In genomic region chr3:12275974-12276373, GRCh38 we compare ENCODE assay signal across 34 cellular contexts. TPM values are rescaled to one million over a fixed set of nuclear protein-coding genes. Genes with fewer than 3 reads are reported as not detected.
"Had no signal": no experiment of that assay in that cellular context is flagged by ENCODE, and none has a peak within 500 bp of the region (broad histone marks: within the 10 kb centered on the region; RNA-seq: fewer than 3 reads in every experiment).

No MANE protein-coding gene starts in this region.

- H3K27ac Mint-ChIP-seq: activated CD4-positive, alpha-beta memory T cell treated with anti-CD3 and anti-CD28 coated beads for 36 hours; activated CD4-positive, alpha-beta T cell treated with anti-CD3 and anti-CD28 coated beads for 36 hours; activated CD4-positive, alpha-beta T cell treated with anti-CD3 and anti-CD28 coated beads, Interleukin-2, amount 10 ng/mL, durations not matched to agents 24 days and 14 days; activated CD8-positive, alpha-beta memory T cell treated with anti-CD3 and anti-CD28 coated beads, Interleukin-2, amount 10 ng/mL, durations not matched to agents 7 days and 5 days; activated CD8-positive, alpha-beta T cell treated with anti-CD3 and anti-CD28 coated beads, Interleukin-2, amount 10 ng/mL, durations not matched to agents 7 days and 5 days; activated naive CD4-positive, alpha-beta T cell treated with anti-CD3 and anti-CD28 coated beads for 36 hours; activated naive CD4-positive, alpha-beta T cell treated with anti-CD3 and anti-CD28 coated beads, Interleukin-2, amount 50 U/mL, for 24 hours; activated naive CD8-positive, alpha-beta T cell treated with anti-CD3 and anti-CD28 coated beads, Interleukin-2, amount 10 ng/mL, durations not matched to agents 7 days and 5 days; activated T-helper 1 cell treated with anti-CD3 and anti-CD28 coated beads, Interleukin-12 subunit alpha, Interleukin-12 subunit beta, Interleukin-2, Interleukin-4 antibody, amounts not matched to agents 30 ng/mL and 10 ng/mL and 1 ng/mL, durations not matched to agents 14 hours and 24 hours and 36 hours; activated T-helper 2 cell treated with anti-CD3 and anti-CD28 coated beads, Interferon-gamma antibody, Interleukin-2, Interleukin-4, amounts not matched to agents 10 μg/mL and 5 μg/mL and 100 μg/mL, durations not matched to agents 14 hours and 24 hours and 36 hours; effector memory CD8-positive, alpha-beta T cell; T-cell; T-helper 1 cell treated with Interleukin-12 subunit alpha and Interleukin-12 subunit beta and Interleukin-4 antibody, amounts not matched to agents 30 μg/mL and 1 μg/mL, for 36 hours; T-helper 2 cell treated with Interferon-gamma antibody and Interleukin-4, amounts not matched to agents 5 μg/mL and 100 μg/mL, for 36 hours had no signal

- H3K27ac ChIP-seq: brain microvascular endothelial cell, coronary artery, esophagus muscularis mucosa, foreskin keratinocyte, gastrocnemius medialis, heart left ventricle had no signal

- H3K4me1 Mint-ChIP-seq: activated CD4-positive, alpha-beta T cell treated with anti-CD3 and anti-CD28 coated beads for 36 hours; activated CD4-positive, alpha-beta T cell treated with anti-CD3 and anti-CD28 coated beads, Interleukin-2, amount 10 ng/mL, durations not matched to agents 24 days and 14 days; activated CD8-positive, alpha-beta memory T cell treated with anti-CD3 and anti-CD28 coated beads, Interleukin-2, amount 10 ng/mL, durations not matched to agents 7 days and 5 days; activated naive CD4-positive, alpha-beta T cell treated with anti-CD3 and anti-CD28 coated beads, Interleukin-2, amount 50 U/mL, for 24 hours; central memory CD8-positive, alpha-beta T cell; T-cell had no signal

- H3K27me3 ChIP-seq: brain microvascular endothelial cell, foreskin keratinocyte, gastrocnemius medialis had no signal

- DNase-seq: activated CD4-positive, alpha-beta memory T cell treated with anti-CD3 and anti-CD28 coated beads for 36 hours; activated CD4-positive, alpha-beta T cell treated with anti-CD3 and anti-CD28 coated beads for 36 hours; activated CD4-positive, alpha-beta T cell treated with anti-CD3 and anti-CD28 coated beads, Interleukin-2, amount 10 ng/mL, durations not matched to agents 24 days and 14 days; activated CD4-positive, CD25-positive, alpha-beta regulatory T cell; activated CD4-positive, CD25-positive, alpha-beta regulatory T cell treated with anti-CD3 and anti-CD28 coated beads, Interleukin-2, amount 50 U/mL, for 72 hours; activated CD8-positive, alpha-beta memory T cell treated with anti-CD3 and anti-CD28 coated beads, Interleukin-2, amount 10 ng/mL, durations not matched to agents 7 days and 5 days; activated CD8-positive, alpha-beta memory T cell treated with anti-CD3 and anti-CD28 coated beads, Interleukin-2, amount 50 U/mL, for 4 hours; activated CD8-positive, alpha-beta T cell treated with anti-CD3 and anti-CD28 coated beads, Interleukin-2, amount 10 ng/mL, durations not matched to agents 7 days and 5 days; activated effector memory CD4-positive, alpha-beta T cell treated with anti-CD3 and anti-CD28 coated beads, Interleukin-2, amount 50 U/mL, for 16 hours; activated naive CD4-positive, alpha-beta T cell treated with anti-CD3 and anti-CD28 coated beads for 36 hours; activated naive CD8-positive, alpha-beta T cell treated with anti-CD3 and anti-CD28 coated beads, Interleukin-2, amount 10 ng/mL, durations not matched to agents 7 days and 5 days; activated T-cell treated with anti-CD3 and anti-CD28 coated beads, Interleukin-2, amount 50 U/mL, for 1 hour; activated T-cell treated with anti-CD3 and anti-CD28 coated beads, Interleukin-2, amount 50 U/mL, for 48 hours; amniotic stem cell; anterior cingulate cortex; brain microvascular endothelial cell; dermis blood vessel endothelial cell; effector CD4-positive, alpha-beta T cell; effector memory CD8-positive, alpha-beta T cell; erythroblast; foreskin keratinocyte; gastrocnemius medialis; glutamatergic neuron; heart left ventricle; T-cell; T1000 had no signal

- H3K36me3 Mint-ChIP-seq: activated CD4-positive, alpha-beta memory T cell treated with anti-CD3 and anti-CD28 coated beads for 36 hours; activated CD8-positive, alpha-beta memory T cell treated with anti-CD3 and anti-CD28 coated beads, Interleukin-2, amount 10 ng/mL, durations not matched to agents 7 days and 5 days; activated naive CD4-positive, alpha-beta T cell treated with anti-CD3 and anti-CD28 coated beads, Interleukin-2, amount 50 U/mL, for 24 hours; activated naive CD8-positive, alpha-beta T cell treated with anti-CD3 and anti-CD28 coated beads, Interleukin-2, amount 10 ng/mL, durations not matched to agents 7 days and 5 days; T-cell had no signal

- H3K9me3 Mint-ChIP-seq: activated CD4-positive, alpha-beta memory T cell treated with anti-CD3 and anti-CD28 coated beads for 36 hours; activated CD4-positive, alpha-beta T cell treated with anti-CD3 and anti-CD28 coated beads, Interleukin-2, amount 10 ng/mL, durations not matched to agents 24 days and 14 days; activated naive CD4-positive, alpha-beta T cell treated with anti-CD3 and anti-CD28 coated beads for 36 hours; activated naive CD4-positive, alpha-beta T cell treated with anti-CD3 and anti-CD28 coated beads, Interleukin-2, amount 50 U/mL, for 24 hours; activated naive CD8-positive, alpha-beta T cell treated with anti-CD3 and anti-CD28 coated beads, Interleukin-2, amount 10 ng/mL, durations not matched to agents 7 days and 5 days; activated T-helper 1 cell treated with anti-CD3 and anti-CD28 coated beads, Interleukin-12 subunit alpha, Interleukin-12 subunit beta, Interleukin-2, Interleukin-4 antibody, amounts not matched to agents 30 ng/mL and 10 ng/mL and 1 ng/mL, durations not matched to agents 14 hours and 24 hours and 36 hours; activated T-helper 2 cell treated with anti-CD3 and anti-CD28 coated beads, Interferon-gamma antibody, Interleukin-2, Interleukin-4, amounts not matched to agents 10 μg/mL and 5 μg/mL and 100 μg/mL, durations not matched to agents 14 hours and 24 hours and 36 hours; central memory CD8-positive, alpha-beta T cell; effector memory CD8-positive, alpha-beta T cell; T-cell; T-helper 1 cell treated with Interleukin-12 subunit alpha and Interleukin-12 subunit beta and Interleukin-4 antibody, amounts not matched to agents 30 μg/mL and 1 μg/mL, for 36 hours; T-helper 2 cell treated with Interferon-gamma antibody and Interleukin-4, amounts not matched to agents 5 μg/mL and 100 μg/mL, for 36 hours had no signal

- H3K4me1 ChIP-seq: esophagus muscularis mucosa, foreskin keratinocyte, gastrocnemius medialis had no signal

- H3K4me3 ChIP-seq: coronary artery, esophagus muscularis mucosa, gastrocnemius medialis, heart left ventricle had no signal

- H3K9me3 ChIP-seq: esophagus muscularis mucosa, gastrocnemius medialis, heart left ventricle had no signal

- H3K36me3 ChIP-seq: brain microvascular endothelial cell, esophagus muscularis mucosa, gastrocnemius medialis, heart left ventricle had no signal

- ATAC-seq: activated CD4-positive, alpha-beta T cell treated with anti-CD3 and anti-CD28 coated beads for 36 hours; activated CD8-positive, alpha-beta memory T cell treated with anti-CD3 and anti-CD28 coated beads, Interleukin-2, amount 10 ng/mL, durations not matched to agents 7 days and 5 days; activated CD8-positive, alpha-beta T cell treated with anti-CD3 and anti-CD28 coated beads, Interleukin-2, amount 10 ng/mL, durations not matched to agents 7 days and 5 days; effector memory CD8-positive, alpha-beta T cell; foreskin keratinocyte; gastrocnemius medialis; heart left ventricle; T-cell had no signal

- H3K4me3 Mint-ChIP-seq: activated CD4-positive, alpha-beta memory T cell treated with anti-CD3 and anti-CD28 coated beads for 36 hours; activated CD4-positive, alpha-beta T cell treated with anti-CD3 and anti-CD28 coated beads for 36 hours; activated CD4-positive, alpha-beta T cell treated with anti-CD3 and anti-CD28 coated beads, Interleukin-2, amount 10 ng/mL, durations not matched to agents 24 days and 14 days; activated CD8-positive, alpha-beta memory T cell treated with anti-CD3 and anti-CD28 coated beads, Interleukin-2, amount 10 ng/mL, durations not matched to agents 7 days and 5 days; activated CD8-positive, alpha-beta T cell treated with anti-CD3 and anti-CD28 coated beads, Interleukin-2, amount 10 ng/mL, durations not matched to agents 7 days and 5 days; activated naive CD4-positive, alpha-beta T cell treated with anti-CD3 and anti-CD28 coated beads for 36 hours; activated naive CD4-positive, alpha-beta T cell treated with anti-CD3 and anti-CD28 coated beads, Interleukin-2, amount 50 U/mL, for 24 hours; activated naive CD8-positive, alpha-beta T cell treated with anti-CD3 and anti-CD28 coated beads, Interleukin-2, amount 10 ng/mL, durations not matched to agents 7 days and 5 days; activated T-helper 1 cell treated with anti-CD3 and anti-CD28 coated beads, Interleukin-12 subunit alpha, Interleukin-12 subunit beta, Interleukin-2, Interleukin-4 antibody, amounts not matched to agents 30 ng/mL and 10 ng/mL and 1 ng/mL, durations not matched to agents 14 hours and 24 hours and 36 hours; central memory CD8-positive, alpha-beta T cell; effector memory CD8-positive, alpha-beta T cell; T-cell; T-helper 1 cell treated with Interleukin-12 subunit alpha and Interleukin-12 subunit beta and Interleukin-4 antibody, amounts not matched to agents 30 μg/mL and 1 μg/mL, for 36 hours; T-helper 2 cell treated with Interferon-gamma antibody and Interleukin-4, amounts not matched to agents 5 μg/mL and 100 μg/mL, for 36 hours had no signal

RNA-seq across cellular contexts. Expression of gene PPARG, which starts 12.9 kb away (rescaled TPM):
- total RNA-seq: activated CD8-positive, alpha-beta T cell treated with anti-CD3 and anti-CD28 coated beads, Interleukin-2, amount 10 ng/mL, durations not matched to agents 7 days and 5 days had no signal
